Comparison of ENCODE assay signal across 11 cellular contexts in the genomic region with DNA sequence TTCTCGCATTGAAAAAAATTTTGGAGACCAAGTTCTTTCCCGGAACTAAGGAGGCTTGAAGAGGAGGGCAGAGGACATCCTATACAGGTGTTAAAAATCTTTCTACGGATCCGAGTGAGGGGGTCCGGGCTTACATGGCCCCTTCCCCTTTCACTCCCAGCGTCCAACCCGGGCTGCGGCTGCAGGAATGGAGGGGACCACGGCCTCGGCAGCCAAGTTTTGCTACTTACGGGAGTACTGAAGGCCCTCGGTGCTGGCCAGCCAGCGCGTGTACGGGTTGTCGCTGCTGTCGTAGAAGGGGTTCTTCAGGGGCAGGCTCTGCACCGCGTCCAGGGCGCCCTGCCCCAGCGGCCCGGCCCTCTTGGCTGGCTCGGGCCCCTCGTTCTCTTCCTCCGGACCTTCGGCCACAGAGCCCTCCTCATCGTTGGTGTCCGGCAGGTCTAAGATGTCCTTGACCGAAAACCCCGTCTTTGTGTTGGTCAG. TPM values are rescaled to one million over a fixed set of nuclear protein-coding genes. Genes with fewer than 3 reads are reported as not detected.
DNase-seq lines count a peak whose midpoint lies in the region; ATAC-seq, FAIRE-seq and TF ChIP-seq lines count a peak whose summit lies in the region.
"Had no signal": no experiment of that assay in that cellular context is flagged by ENCODE, and none has a peak within 500 bp of the region (broad histone marks: within the 10 kb centered on the region; RNA-seq: fewer than 3 reads in every experiment).

No MANE protein-coding gene starts in this region.

- TF ChIP-seq CTCF in GM20000 (IDR thresholded peaks at IDR 0.05; ENCODE audit: extremely low read depth, missing control alignments) (no peak), astrocyte (IDR thresholded peaks at IDR 0.05; ENCODE audit: insufficient read depth, low read depth, low read length) (no peak), neural crest cell (conservative IDR thresholded peaks at IDR 0.05) (no peak), omental fat pad (IDR thresholded peaks at IDR 0.05) (no peak)

- peaks cover 66% of the 10 kb centered on the region for H3K27me3 Mint-ChIP-seq in astrocyte (ENCODE audit: low read depth, unreplicated experiment)
- peaks cover 96% of the 10 kb centered on the region for H3K27me3 Mint-ChIP-seq in neural crest cell (ENCODE audit: low read depth)

- peaks cover 85% of the 10 kb centered on the region for H3K27me3 ChIP-seq in astrocyte (ENCODE audit: insufficient read depth, low read length)

- no peaks in the 10 kb centered on the region for H4K20me1 ChIP-seq in astrocyte (ENCODE audit: insufficient read depth, low read length)

- H3K4me3 Mint-ChIP-seq in astrocyte (ENCODE audit: unreplicated experiment) (no peak overlapping the region), neural crest cell (peak overlapping the region; percentile 34)

- H3K9ac ChIP-seq in astrocyte (ENCODE audit: low read length) = no peak overlapping the region

- H3K36me3 ChIP-seq in astrocyte (ENCODE audit: insufficient read depth, low read length) = no peaks in the 10 kb centered on the region

- ATAC-seq in omental fat pad (ENCODE audit: low FRiP score) (no peak), HG03520 (IDR thresholded peaks at IDR 0.05; ENCODE audit: unreplicated experiment) (no peak), GM18870 (IDR thresholded peaks at IDR 0.05; ENCODE audit: unreplicated experiment) (no peak), GM19467 (IDR thresholded peaks at IDR 0.05; ENCODE audit: unreplicated experiment) (no peak)

- H3K27ac Mint-ChIP-seq in astrocyte (ENCODE audit: unreplicated experiment) (peak overlapping the region; percentile 66), neural crest cell (ENCODE audit: unreplicated experiment) (no peak overlapping the region)

- H3K4me2 ChIP-seq in astrocyte (ENCODE audit: low read length) = peak overlapping the region; percentile 64

- no peaks in the 10 kb centered on the region for H3K79me2 ChIP-seq in astrocyte (ENCODE audit: insufficient read depth, low read length)

- H3K36me3 Mint-ChIP-seq in astrocyte (ENCODE audit: low read depth, unreplicated experiment) (no peaks in the 10 kb centered on the region), neural crest cell (ENCODE audit: low read depth) (no peaks in the 10 kb centered on the region)

- peak; percentile 33 for DNase-seq in AG08396 (ENCODE audit: low spot score)
- peak; percentile 45 for DNase-seq in GM20000 (ENCODE audit: low spot score)
- no peak for DNase-seq in astrocyte (ENCODE audit: low read depth)
- peak; percentile 12 for DNase-seq in neural crest cell (ENCODE audit: low read depth, low spot score)
- no peak for DNase-seq in omental fat pad (ENCODE audit: low spot score)
- DNase-seq: DMS79 treated with DMSO at 0.1 percent for 48 hours, mesenchymal stem cell, T-helper 9 cell had no signal

- peak overlapping the region; percentile 10 for H3K4me3 ChIP-seq in astrocyte (ENCODE audit: insufficient read depth, low read depth, low read length)

- H3K9me3 Mint-ChIP-seq in astrocyte (ENCODE audit: unreplicated experiment) (peaks cover 24% of the 10 kb centered on the region), neural crest cell (no peaks in the 10 kb centered on the region)

- H2AFZ ChIP-seq in astrocyte (ENCODE audit: low read depth, low read length) = no peak overlapping the region

- no peaks in the 10 kb centered on the region for H3K9me3 ChIP-seq in astrocyte (ENCODE audit: insufficient read depth, low read depth, low read length)

- H3K27ac ChIP-seq in astrocyte (ENCODE audit: low read depth, low read length) = no peak overlapping the region

- H3K4me1 ChIP-seq in astrocyte (ENCODE audit: insufficient read depth, low read length) = peaks cover 6% of the 10 kb centered on the region

- FAIRE-seq in astrocyte (lab: Jason Lieb, UNC) = no peak

- H3K4me1 Mint-ChIP-seq in astrocyte (ENCODE audit: low read depth, unreplicated experiment) (no peaks in the 10 kb centered on the region), neural crest cell (peaks cover 31% of the 10 kb centered on the region)

RNA-seq across cellular contexts. Expression of gene NKX2-2, which starts 0.6 kb away (rescaled TPM):
- total RNA-seq in astrocyte (not detected in 2 replicates), neural crest cell (not detected in 2 replicates), omental fat pad (not detected)

Comparison
In these comparisons a context has a peak if more than half of its experiments do, and no peak if none do; other contexts are left out.
1. DNase-seq: peak in AG08396 (single experiment), GM20000 (single experiment) and neural crest cell (single experiment); none in astrocyte (single experiment) and omental fat pad (single experiment).